ENCODE assay signal across 1 cellular context in the genomic region with DNA sequence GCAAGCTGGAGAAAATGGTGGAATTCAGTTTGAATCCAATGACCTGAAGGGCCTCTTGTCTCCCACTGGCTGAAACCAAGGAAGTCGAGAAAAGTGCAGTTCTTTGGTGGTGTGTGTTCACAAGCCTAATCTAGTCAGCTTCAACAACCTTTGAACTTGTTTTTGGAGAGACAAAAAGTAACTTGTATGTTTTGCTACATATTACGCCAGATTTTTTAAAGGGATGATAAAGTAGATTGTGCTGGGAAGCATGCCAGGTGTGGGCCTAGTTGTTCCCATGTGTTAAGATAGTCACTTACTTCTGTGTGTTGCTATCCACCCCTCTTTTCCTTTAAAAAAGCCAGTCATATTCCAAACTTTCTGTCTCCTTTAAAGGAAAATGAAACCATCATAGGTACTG.
A peak's percentile ranks its signal among the peaks of the same experiment; 100 is the strongest.
TF ChIP-seq lines count a peak whose summit lies in the region.

No MANE protein-coding gene starts in this region.

TF ChIP-seq in liver, 16 proteins besides CTCF, POLR2A, EP300 and RAD21 (continued from another document):
- TF ChIP-seq, protein P1, sequence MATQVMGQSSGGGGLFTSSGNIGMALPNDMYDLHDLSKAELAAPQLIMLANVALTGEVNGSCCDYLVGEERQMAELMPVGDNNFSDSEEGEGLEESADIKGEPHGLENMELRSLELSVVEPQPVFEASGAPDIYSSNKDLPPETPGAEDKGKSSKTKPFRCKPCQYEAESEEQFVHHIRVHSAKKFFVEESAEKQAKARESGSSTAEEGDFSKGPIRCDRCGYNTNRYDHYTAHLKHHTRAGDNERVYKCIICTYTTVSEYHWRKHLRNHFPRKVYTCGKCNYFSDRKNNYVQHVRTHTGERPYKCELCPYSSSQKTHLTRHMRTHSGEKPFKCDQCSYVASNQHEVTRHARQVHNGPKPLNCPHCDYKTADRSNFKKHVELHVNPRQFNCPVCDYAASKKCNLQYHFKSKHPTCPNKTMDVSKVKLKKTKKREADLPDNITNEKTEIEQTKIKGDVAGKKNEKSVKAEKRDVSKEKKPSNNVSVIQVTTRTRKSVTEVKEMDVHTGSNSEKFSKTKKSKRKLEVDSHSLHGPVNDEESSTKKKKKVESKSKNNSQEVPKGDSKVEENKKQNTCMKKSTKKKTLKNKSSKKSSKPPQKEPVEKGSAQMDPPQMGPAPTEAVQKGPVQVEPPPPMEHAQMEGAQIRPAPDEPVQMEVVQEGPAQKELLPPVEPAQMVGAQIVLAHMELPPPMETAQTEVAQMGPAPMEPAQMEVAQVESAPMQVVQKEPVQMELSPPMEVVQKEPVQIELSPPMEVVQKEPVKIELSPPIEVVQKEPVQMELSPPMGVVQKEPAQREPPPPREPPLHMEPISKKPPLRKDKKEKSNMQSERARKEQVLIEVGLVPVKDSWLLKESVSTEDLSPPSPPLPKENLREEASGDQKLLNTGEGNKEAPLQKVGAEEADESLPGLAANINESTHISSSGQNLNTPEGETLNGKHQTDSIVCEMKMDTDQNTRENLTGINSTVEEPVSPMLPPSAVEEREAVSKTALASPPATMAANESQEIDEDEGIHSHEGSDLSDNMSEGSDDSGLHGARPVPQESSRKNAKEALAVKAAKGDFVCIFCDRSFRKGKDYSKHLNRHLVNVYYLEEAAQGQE (IDR thresholded peaks at IDR 0.05), result peak; percentile 45
- TF ChIP-seq RXRA (IDR thresholded peaks at IDR 0.05), result peak; percentile 57 to 65
- peak; percentile 81 for TF ChIP-seq YY1 (IDR thresholded peaks at IDR 0.05)
- TF ChIP-seq TAF1 (conservative IDR thresholded peaks at IDR 0.05), result no peak
- TF ChIP-seq HNF4A (conservative IDR thresholded peaks at IDR 0.05), result peak; percentile 64 to 78
- TF ChIP-seq, protein P2, sequence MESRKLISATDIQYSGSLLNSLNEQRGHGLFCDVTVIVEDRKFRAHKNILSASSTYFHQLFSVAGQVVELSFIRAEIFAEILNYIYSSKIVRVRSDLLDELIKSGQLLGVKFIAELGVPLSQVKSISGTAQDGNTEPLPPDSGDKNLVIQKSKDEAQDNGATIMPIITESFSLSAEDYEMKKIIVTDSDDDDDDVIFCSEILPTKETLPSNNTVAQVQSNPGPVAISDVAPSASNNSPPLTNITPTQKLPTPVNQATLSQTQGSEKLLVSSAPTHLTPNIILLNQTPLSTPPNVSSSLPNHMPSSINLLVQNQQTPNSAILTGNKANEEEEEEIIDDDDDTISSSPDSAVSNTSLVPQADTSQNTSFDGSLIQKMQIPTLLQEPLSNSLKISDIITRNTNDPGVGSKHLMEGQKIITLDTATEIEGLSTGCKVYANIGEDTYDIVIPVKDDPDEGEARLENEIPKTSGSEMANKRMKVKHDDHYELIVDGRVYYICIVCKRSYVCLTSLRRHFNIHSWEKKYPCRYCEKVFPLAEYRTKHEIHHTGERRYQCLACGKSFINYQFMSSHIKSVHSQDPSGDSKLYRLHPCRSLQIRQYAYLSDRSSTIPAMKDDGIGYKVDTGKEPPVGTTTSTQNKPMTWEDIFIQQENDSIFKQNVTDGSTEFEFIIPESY (IDR thresholded peaks at IDR 0.05), result peak; percentile 40
- TF ChIP-seq SP1 (IDR thresholded peaks at IDR 0.05), result peak; percentile 77
- TF ChIP-seq HNF4G (IDR thresholded peaks at IDR 0.05), result no peak
- no peak for TF ChIP-seq GABPA (IDR thresholded peaks at IDR 0.05 in 1 of 2, conservative IDR thresholded peaks at IDR 0.05 in 1 of 2)
- no peak for TF ChIP-seq FOXA1 (IDR thresholded peaks at IDR 0.05)
